Comparison of ENCODE assay signal across 1 cellular context in the genomic region with DNA sequence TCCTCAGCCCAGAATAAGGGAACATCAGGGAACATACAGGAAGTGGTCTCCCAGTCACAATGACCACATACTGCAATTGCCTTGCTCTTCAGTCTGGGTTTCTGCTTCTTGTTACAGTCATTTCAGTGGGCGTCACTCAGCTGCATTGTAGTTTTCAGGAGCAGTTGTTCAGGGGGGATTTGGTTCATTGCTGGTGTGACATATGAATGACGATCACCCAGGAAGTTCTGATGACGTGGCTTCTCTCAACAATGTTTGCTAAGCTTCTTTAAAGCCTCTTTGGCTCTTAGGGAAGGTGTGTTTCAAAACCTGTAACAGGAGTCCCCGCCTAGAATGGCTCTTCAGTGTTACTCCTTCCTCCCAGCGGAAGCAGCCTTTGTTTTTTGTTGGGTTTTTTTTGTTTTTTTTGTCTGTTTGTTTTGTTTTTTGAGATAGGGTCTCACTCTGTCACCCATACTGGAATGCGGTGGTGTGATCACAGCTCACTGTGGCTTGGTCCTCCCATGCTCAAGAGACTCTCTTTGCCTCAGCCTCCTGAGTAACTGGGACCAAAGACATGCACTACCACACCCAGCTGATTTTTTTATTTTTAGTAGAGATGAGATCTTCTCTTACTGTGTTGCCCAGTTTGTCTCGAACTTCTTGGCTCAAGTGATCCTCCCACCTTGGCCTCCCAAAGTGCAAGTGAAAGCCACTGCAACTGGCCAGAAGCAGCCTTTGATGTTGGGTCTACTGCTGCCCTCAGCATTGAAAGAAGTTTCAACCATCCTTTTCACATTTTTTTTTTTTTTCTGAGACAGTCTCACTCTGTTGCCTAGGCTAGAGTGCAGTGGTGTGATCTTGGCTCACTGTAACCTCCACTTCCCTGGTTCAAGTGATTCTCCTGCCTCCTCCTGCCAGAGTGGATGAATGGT.
TF ChIP-seq lines count a peak whose summit lies in the region.

No MANE protein-coding gene starts in this region.

TF ChIP-seq in GM23338, 12 proteins besides CTCF, POLR2A, EP300 and RAD21:
- TF ChIP-seq, protein P1, sequence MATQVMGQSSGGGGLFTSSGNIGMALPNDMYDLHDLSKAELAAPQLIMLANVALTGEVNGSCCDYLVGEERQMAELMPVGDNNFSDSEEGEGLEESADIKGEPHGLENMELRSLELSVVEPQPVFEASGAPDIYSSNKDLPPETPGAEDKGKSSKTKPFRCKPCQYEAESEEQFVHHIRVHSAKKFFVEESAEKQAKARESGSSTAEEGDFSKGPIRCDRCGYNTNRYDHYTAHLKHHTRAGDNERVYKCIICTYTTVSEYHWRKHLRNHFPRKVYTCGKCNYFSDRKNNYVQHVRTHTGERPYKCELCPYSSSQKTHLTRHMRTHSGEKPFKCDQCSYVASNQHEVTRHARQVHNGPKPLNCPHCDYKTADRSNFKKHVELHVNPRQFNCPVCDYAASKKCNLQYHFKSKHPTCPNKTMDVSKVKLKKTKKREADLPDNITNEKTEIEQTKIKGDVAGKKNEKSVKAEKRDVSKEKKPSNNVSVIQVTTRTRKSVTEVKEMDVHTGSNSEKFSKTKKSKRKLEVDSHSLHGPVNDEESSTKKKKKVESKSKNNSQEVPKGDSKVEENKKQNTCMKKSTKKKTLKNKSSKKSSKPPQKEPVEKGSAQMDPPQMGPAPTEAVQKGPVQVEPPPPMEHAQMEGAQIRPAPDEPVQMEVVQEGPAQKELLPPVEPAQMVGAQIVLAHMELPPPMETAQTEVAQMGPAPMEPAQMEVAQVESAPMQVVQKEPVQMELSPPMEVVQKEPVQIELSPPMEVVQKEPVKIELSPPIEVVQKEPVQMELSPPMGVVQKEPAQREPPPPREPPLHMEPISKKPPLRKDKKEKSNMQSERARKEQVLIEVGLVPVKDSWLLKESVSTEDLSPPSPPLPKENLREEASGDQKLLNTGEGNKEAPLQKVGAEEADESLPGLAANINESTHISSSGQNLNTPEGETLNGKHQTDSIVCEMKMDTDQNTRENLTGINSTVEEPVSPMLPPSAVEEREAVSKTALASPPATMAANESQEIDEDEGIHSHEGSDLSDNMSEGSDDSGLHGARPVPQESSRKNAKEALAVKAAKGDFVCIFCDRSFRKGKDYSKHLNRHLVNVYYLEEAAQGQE (IDR thresholded peaks at IDR 0.05; ENCODE audit: unreplicated experiment) = no peak
- TF ChIP-seq ZNF114 (CRISPR knock-in tag; IDR thresholded peaks at IDR 0.05) = no peak
- no peak for TF ChIP-seq EZH2 (IDR thresholded peaks at IDR 0.05; ENCODE audit: low read depth, unreplicated experiment)
- TF ChIP-seq CREB1 (CRISPR knock-in tag; IDR thresholded peaks at IDR 0.05; ENCODE audit: low read depth) = no peak
- no peak for TF ChIP-seq JUNB (IDR thresholded peaks at IDR 0.05; ENCODE audit: unreplicated experiment)
- no peak for TF ChIP-seq EZH2phosphoT487 (IDR thresholded peaks at IDR 0.05; ENCODE audit: unreplicated experiment)
- TF ChIP-seq NANOG (IDR thresholded peaks at IDR 0.05; ENCODE audit: borderline replicate concordance) = no peak
- TF ChIP-seq, protein P2, sequence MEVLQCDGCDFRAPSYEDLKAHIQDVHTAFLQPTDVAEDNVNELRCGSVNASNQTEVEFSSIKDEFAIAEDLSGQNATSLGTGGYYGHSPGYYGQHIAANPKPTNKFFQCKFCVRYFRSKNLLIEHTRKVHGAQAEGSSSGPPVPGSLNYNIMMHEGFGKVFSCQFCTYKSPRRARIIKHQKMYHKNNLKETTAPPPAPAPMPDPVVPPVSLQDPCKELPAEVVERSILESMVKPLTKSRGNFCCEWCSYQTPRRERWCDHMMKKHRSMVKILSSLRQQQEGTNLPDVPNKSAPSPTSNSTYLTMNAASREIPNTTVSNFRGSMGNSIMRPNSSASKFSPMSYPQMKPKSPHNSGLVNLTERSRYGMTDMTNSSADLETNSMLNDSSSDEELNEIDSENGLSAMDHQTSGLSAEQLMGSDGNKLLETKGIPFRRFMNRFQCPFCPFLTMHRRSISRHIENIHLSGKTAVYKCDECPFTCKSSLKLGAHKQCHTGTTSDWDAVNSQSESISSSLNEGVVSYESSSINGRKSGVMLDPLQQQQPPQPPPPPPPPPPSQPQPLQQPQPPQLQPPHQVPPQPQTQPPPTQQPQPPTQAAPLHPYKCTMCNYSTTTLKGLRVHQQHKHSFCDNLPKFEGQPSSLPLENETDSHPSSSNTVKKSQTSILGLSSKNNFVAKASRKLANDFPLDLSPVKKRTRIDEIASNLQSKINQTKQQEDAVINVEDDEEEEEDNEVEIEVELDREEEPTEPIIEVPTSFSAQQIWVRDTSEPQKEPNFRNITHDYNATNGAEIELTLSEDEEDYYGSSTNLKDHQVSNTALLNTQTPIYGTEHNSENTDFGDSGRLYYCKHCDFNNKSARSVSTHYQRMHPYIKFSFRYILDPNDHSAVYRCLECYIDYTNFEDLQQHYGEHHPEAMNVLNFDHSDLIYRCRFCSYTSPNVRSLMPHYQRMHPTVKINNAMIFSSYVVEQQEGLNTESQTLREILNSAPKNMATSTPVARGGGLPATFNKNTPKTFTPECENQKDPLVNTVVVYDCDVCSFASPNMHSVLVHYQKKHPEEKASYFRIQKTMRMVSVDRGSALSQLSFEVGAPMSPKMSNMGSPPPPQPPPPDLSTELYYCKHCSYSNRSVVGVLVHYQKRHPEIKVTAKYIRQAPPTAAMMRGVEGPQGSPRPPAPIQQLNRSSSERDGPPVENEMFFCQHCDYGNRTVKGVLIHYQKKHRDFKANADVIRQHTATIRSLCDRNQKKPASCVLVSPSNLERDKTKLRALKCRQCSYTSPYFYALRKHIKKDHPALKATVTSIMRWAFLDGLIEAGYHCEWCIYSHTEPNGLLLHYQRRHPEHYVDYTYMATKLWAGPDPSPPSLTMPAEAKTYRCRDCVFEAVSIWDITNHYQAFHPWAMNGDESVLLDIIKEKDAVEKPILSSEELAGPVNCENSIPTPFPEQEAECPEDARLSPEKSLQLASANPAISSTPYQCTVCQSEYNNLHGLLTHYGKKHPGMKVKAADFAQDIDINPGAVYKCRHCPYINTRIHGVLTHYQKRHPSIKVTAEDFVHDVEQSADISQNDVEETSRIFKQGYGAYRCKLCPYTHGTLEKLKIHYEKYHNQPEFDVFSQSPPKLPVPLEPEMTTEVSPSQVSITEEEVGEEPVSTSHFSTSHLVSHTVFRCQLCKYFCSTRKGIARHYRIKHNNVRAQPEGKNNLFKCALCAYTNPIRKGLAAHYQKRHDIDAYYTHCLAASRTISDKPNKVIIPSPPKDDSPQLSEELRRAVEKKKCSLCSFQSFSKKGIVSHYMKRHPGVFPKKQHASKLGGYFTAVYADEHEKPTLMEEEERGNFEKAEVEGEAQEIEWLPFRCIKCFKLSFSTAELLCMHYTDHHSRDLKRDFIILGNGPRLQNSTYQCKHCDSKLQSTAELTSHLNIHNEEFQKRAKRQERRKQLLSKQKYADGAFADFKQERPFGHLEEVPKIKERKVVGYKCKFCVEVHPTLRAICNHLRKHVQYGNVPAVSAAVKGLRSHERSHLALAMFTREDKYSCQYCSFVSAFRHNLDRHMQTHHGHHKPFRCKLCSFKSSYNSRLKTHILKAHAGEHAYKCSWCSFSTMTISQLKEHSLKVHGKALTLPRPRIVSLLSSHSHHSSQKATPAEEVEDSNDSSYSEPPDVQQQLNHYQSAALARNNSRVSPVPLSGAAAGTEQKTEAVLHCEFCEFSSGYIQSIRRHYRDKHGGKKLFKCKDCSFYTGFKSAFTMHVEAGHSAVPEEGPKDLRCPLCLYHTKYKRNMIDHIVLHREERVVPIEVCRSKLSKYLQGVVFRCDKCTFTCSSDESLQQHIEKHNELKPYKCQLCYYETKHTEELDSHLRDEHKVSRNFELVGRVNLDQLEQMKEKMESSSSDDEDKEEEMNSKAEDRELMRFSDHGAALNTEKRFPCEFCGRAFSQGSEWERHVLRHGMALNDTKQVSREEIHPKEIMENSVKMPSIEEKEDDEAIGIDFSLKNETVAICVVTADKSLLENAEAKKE (CRISPR knock-in tag; IDR thresholded peaks at IDR 0.05) = no peak
- TF ChIP-seq, protein P3, sequence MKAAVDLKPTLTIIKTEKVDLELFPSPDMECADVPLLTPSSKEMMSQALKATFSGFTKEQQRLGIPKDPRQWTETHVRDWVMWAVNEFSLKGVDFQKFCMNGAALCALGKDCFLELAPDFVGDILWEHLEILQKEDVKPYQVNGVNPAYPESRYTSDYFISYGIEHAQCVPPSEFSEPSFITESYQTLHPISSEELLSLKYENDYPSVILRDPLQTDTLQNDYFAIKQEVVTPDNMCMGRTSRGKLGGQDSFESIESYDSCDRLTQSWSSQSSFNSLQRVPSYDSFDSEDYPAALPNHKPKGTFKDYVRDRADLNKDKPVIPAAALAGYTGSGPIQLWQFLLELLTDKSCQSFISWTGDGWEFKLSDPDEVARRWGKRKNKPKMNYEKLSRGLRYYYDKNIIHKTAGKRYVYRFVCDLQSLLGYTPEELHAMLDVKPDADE (IDR thresholded peaks at IDR 0.05) = no peak
- no peak for TF ChIP-seq ZNF331 (CRISPR knock-in tag; IDR thresholded peaks at IDR 0.05; ENCODE audit: low read depth)
- TF ChIP-seq POLR2AphosphoS5 (IDR thresholded peaks at IDR 0.05; ENCODE audit: low read depth) = no peak
- TF ChIP-seq STAT1 (IDR thresholded peaks at IDR 0.05; ENCODE audit: unreplicated experiment) = no peak
TF ChIP-seq in GM23338: peak in this region for 0.
